11 cellular contexts compared by ENCODE assay signal in genomic region chr3:1275495-1275894, GRCh38.
DNase-seq lines count a peak whose midpoint lies in the region; TF ChIP-seq lines count a peak whose summit lies in the region.
"Had no signal": no experiment of that assay in that cellular context is flagged by ENCODE, and none has a peak within 500 bp of the region (broad histone marks: within the 10 kb centered on the region; RNA-seq: fewer than 3 reads in every experiment).

No MANE protein-coding gene starts in this region.

- H3K4me3 Mint-ChIP-seq in neural crest cell (no peak overlapping the region), CD14-positive monocyte (no peak overlapping the region)

- DNase-seq in NCI-H146 (lab: John Stamatoyannopoulos, UW) = peak; percentile 1
- DNase-seq in NCI-H146 treated with DMSO at 0.1 percent for 48 hours (lab: John Stamatoyannopoulos, UW; ENCODE audit: unreplicated experiment) = no peak
- DNase-seq in Kasumi-1 (lab: John Stamatoyannopoulos, UW) = peak; percentile 33 to 47
- DNase-seq in amniotic epithelial cell (ENCODE audit: low read depth) = peak; percentile 16
- DNase-seq in neural crest cell (ENCODE audit: low read depth, low spot score) = peak; percentile 26
- no peak for DNase-seq in CD14-positive monocyte (ENCODE audit: low spot score)
- DNase-seq in cardiac septum (ENCODE audit: low spot score) = no peak
- no peak for DNase-seq in MG63
- DNase-seq: activated T-cell treated with anti-CD3 and anti-CD28 coated beads, Interleukin-2, amount 50 U/mL, for 48 hours; stimulated activated CD4-positive, alpha-beta T cell treated with anti-CD3 and anti-CD28 coated beads, Interleukin-4, amount 100 ng/mL, for 24 hours had no signal

- H3K36me3 Mint-ChIP-seq in neural crest cell (ENCODE audit: low read depth) (no peaks in the 10 kb centered on the region), CD14-positive monocyte (no peaks in the 10 kb centered on the region)

- H3K27me3 Mint-ChIP-seq in neural crest cell (ENCODE audit: low read depth) = no peaks in the 10 kb centered on the region
- H3K27me3 Mint-ChIP-seq in CD14-positive monocyte (ENCODE audit: low read depth in 3 of 3) = peaks cover 0 to 1% (median 0%) of the 10 kb centered on the region in 3 donors

- H3K4me1 Mint-ChIP-seq in neural crest cell (peaks cover 4% of the 10 kb centered on the region), CD14-positive monocyte (no peaks in the 10 kb centered on the region)

- H3K27me3 ChIP-seq in MG63 = no peaks in the 10 kb centered on the region
- H3K27me3 ChIP-seq: SJSA1 had no signal

- H3K4me3 ChIP-seq in MG63 = no peak overlapping the region
- H3K4me3 ChIP-seq: SJSA1 had no signal

- peak; percentile 59 for TF ChIP-seq CTCF in neural crest cell (conservative IDR thresholded peaks at IDR 0.05)
- TF ChIP-seq CTCF in CD14-positive monocyte (IDR thresholded peaks at IDR 0.05) = no peak

- H3K9me3 ChIP-seq in MG63 = no peaks in the 10 kb centered on the region
- H3K9me3 ChIP-seq: SJSA1 had no signal

- H3K36me3 ChIP-seq in MG63 = no peaks in the 10 kb centered on the region
- H3K36me3 ChIP-seq: SJSA1 had no signal

- H3K27ac Mint-ChIP-seq in neural crest cell (ENCODE audit: unreplicated experiment) (no peak overlapping the region), CD14-positive monocyte (no peak overlapping the region)

- H3K9me3 Mint-ChIP-seq in neural crest cell (no peaks in the 10 kb centered on the region), CD14-positive monocyte (peaks cover 0 to 8% (median 4%) of the 10 kb centered on the region in 7 donors)

- intact Hi-C loops in CD14-positive monocyte (cut with micrococcal nuclease) = no loop called here
- intact Hi-C loops in cardiac septum (cut with DNase I) = no loop called here

Comparison
In these comparisons a context has a peak if more than half of its experiments do, and no peak if none do; other contexts are left out.
1. DNase-seq: peak in NCI-H146 (single experiment), Kasumi-1 (2 of 2), amniotic epithelial cell (single experiment) and neural crest cell (single experiment); none in NCI-H146 treated with DMSO at 0.1 percent for 48 hours (single experiment), CD14-positive monocyte (single experiment), cardiac septum (single experiment) and MG63 (single experiment).